In genomic region chr10:6204063-6204340, GRCh38 we compare ENCODE assay signal across 8 cellular contexts. TPM values are rescaled to one million over a fixed set of nuclear protein-coding genes. Genes with fewer than 3 reads are reported as not detected.
DNase-seq lines count a peak whose midpoint lies in the region; ATAC-seq and TF ChIP-seq lines count a peak whose summit lies in the region.

No MANE protein-coding gene starts in this region.

- H3K4me1 Mint-ChIP-seq in T-helper 2 cell treated with Interferon-gamma antibody and Interleukin-4, amounts not matched to agents 5 μg/mL and 100 μg/mL, for 36 hours (ENCODE audit: low read depth): peaks cover 37% of the 10 kb centered on the region

- in situ Hi-C loops in brain microvascular endothelial cell (cut with HindIII; ENCODE audit: low pct_ligation_motif_present, low sequenced_read_pairs): no loop called here

- H3K4me3 Mint-ChIP-seq in T-helper 2 cell treated with Interferon-gamma antibody and Interleukin-4, amounts not matched to agents 5 μg/mL and 100 μg/mL, for 36 hours: peak overlapping the region; percentile 92

- H3K27me3 ChIP-seq in GM06990 (replicated peaks; ENCODE audit: control insufficient read depth, insufficient read depth, low read length): no peaks in the 10 kb centered on the region; the same call in none of the 2 replicates
- H3K27me3 ChIP-seq in brain microvascular endothelial cell (replicated peaks): no peaks in the 10 kb centered on the region
- no peaks in the 10 kb centered on the region for H3K27me3 ChIP-seq in kidney epithelial cell (ENCODE audit: control insufficient read depth, insufficient read depth, low read length)

- peak overlapping the region; percentile 92 for H3K27ac ChIP-seq in brain microvascular endothelial cell

- no peaks in the 10 kb centered on the region for H3K9me3 Mint-ChIP-seq in T-helper 2 cell treated with Interferon-gamma antibody and Interleukin-4, amounts not matched to agents 5 μg/mL and 100 μg/mL, for 36 hours

- H3K36me3 Mint-ChIP-seq in T-helper 2 cell treated with Interferon-gamma antibody and Interleukin-4, amounts not matched to agents 5 μg/mL and 100 μg/mL, for 36 hours (ENCODE audit: low read depth): peaks cover 19% of the 10 kb centered on the region

- H3K36me3 ChIP-seq in GM06990 (ENCODE audit: control insufficient read depth, insufficient read depth, low read length) (no peaks in the 10 kb centered on the region), brain microvascular endothelial cell (replicated peaks) (no peaks in the 10 kb centered on the region), kidney epithelial cell (ENCODE audit: control insufficient read depth, insufficient read depth, low read length) (no peaks in the 10 kb centered on the region)

- H3K4me3 ChIP-seq in GM06990 (replicated peaks; ENCODE audit: low read depth, low read length) (peak overlapping the region; percentile 73), brain microvascular endothelial cell (ENCODE audit: low read depth, low read length) (peak overlapping the region; percentile 69), kidney epithelial cell (ENCODE audit: low read depth, low read length) (peak overlapping the region; percentile 87)

- H3K27me3 Mint-ChIP-seq in T-helper 2 cell treated with Interferon-gamma antibody and Interleukin-4, amounts not matched to agents 5 μg/mL and 100 μg/mL, for 36 hours (ENCODE audit: low read depth): no peaks in the 10 kb centered on the region

- TF ChIP-seq CTCF in GM06990 (IDR thresholded peaks at IDR 0.05; ENCODE audit: insufficient read depth, low read length, poor library complexity, severe bottlenecking): no peak
- TF ChIP-seq CTCF in brain microvascular endothelial cell (IDR thresholded peaks at IDR 0.05; ENCODE audit: low read depth, low read length, missing control alignments): no peak
- no peak for TF ChIP-seq CTCF in kidney epithelial cell (IDR thresholded peaks at IDR 0.05; ENCODE audit: insufficient read depth, low read length, poor library complexity, severe bottlenecking)

- DNase-seq in GM06990 (ENCODE audit: extremely low read depth, insufficient read length) (peak; percentile 56), brain microvascular endothelial cell (no peak), kidney epithelial cell (ENCODE audit: low read depth) (no peak), NCI-H2171 treated with DMSO at 0.1 percent for 48 hours (lab: John Stamatoyannopoulos, UW) (no peak)
- DNase-seq in T-helper 2 cell treated with Interferon-gamma antibody and Interleukin-4, amounts not matched to agents 5 μg/mL and 100 μg/mL, for 36 hours (ENCODE audit: low spot score): peak; percentile 74
- peak; percentile 68 for DNase-seq in stimulated activated CD4-positive, alpha-beta T cell treated with anti-CD3 and anti-CD28 coated beads, Interleukin-4, amount 100 ng/mL, for 24 hours

- ATAC-seq in GM21529 (IDR thresholded peaks at IDR 0.05; ENCODE audit: unreplicated experiment): no peak
- ATAC-seq in HG03432 (IDR thresholded peaks at IDR 0.05; ENCODE audit: unreplicated experiment): no peak

- H3K27ac Mint-ChIP-seq in T-helper 2 cell treated with Interferon-gamma antibody and Interleukin-4, amounts not matched to agents 5 μg/mL and 100 μg/mL, for 36 hours: no peak overlapping the region

RNA-seq across cellular contexts. Expression of gene PFKFB3, which starts 1.3 kb away (rescaled TPM):
- total RNA-seq in kidney epithelial cell: 44.5 and 44.6 TPM in 2 replicates

Comparison
In these comparisons a context has a peak if more than half of its experiments do, and no peak if none do; other contexts are left out.
1. DNase-seq: peak in GM06990 (single experiment), T-helper 2 cell treated with Interferon-gamma antibody and Interleukin-4, amounts not matched to agents 5 μg/mL and 100 μg/mL, for 36 hours (single experiment) and stimulated activated CD4-positive, alpha-beta T cell treated with anti-CD3 and anti-CD28 coated beads, Interleukin-4, amount 100 ng/mL, for 24 hours (single experiment); none in brain microvascular endothelial cell (single experiment), kidney epithelial cell (single experiment) and NCI-H2171 treated with DMSO at 0.1 percent for 48 hours (single experiment).
2. Peak in every context shown above with its lines, with median percentiles within 50 percentile points of each other: H3K4me3 ChIP-seq.